ENCODE assay signal across 9 cellular contexts in genomic region chr1:9909222-9910046, GRCh38. TPM values are rescaled to one million over a fixed set of nuclear protein-coding genes. Genes with fewer than 3 reads are reported as not detected.
DNase-seq lines count a peak whose midpoint lies in the region; ATAC-seq, FAIRE-seq and TF ChIP-seq lines count a peak whose summit lies in the region.
"Had no signal": no experiment of that assay in that cellular context is flagged by ENCODE, and none has a peak within 500 bp of the region (broad histone marks: within the 10 kb centered on the region; RNA-seq: fewer than 3 reads in every experiment).

No MANE protein-coding gene starts in this region.

- no peak for FAIRE-seq in frontal cortex (lab: Jason Lieb, UNC)
- FAIRE-seq: colon had no signal

- DNase-seq in activated B cell treated with CpG ODN at 0.5 μM for 24 hours (peak; percentile 35), UCSD-AML1 (lab: John Stamatoyannopoulos, UW; ENCODE audit: unreplicated experiment) (no peak), frontal cortex (ENCODE audit: low spot score in 2 of 2) (no peak)

- no peaks in the 10 kb centered on the region for H3K9me3 Mint-ChIP-seq in activated B cell treated with CpG ODN at 0.5 μM for 24 hours

- H3K4me1 ChIP-seq in ectodermal cell (ENCODE audit: control insufficient read depth, insufficient read depth, low read length) (peaks cover 21% of the 10 kb centered on the region), muscle layer of colon (ENCODE audit: insufficient read depth, low read length) (peaks cover 9% of the 10 kb centered on the region), subcutaneous abdominal adipose tissue (ENCODE audit: control insufficient read depth in 5 of 5, insufficient read depth in 5 of 5, low read length in 5 of 5) (peaks cover 2 to 41% (median 20%) of the 10 kb centered on the region in 5 donors)

- TF ChIP-seq CTCF in activated B cell treated with CpG ODN at 0.5 μM for 24 hours (IDR thresholded peaks at IDR 0.05), result no peak

- H3K36me3 Mint-ChIP-seq in activated B cell treated with CpG ODN at 0.5 μM for 24 hours (ENCODE audit: low read depth), result peaks cover 7% of the 10 kb centered on the region

- H3K9me3 ChIP-seq in ectodermal cell (ENCODE audit: control insufficient read depth, low read length) (no peaks in the 10 kb centered on the region), muscle layer of colon (ENCODE audit: low read length) (no peaks in the 10 kb centered on the region), subcutaneous abdominal adipose tissue (ENCODE audit: control insufficient read depth in 5 of 5, low read length in 5 of 5) (no peaks in the 10 kb centered on the region)

- H3K27me3 ChIP-seq in ectodermal cell (ENCODE audit: control insufficient read depth, insufficient read depth, low read length, poor library complexity, severe bottlenecking), result no peaks in the 10 kb centered on the region
- no peaks in the 10 kb centered on the region for H3K27me3 ChIP-seq in muscle layer of colon (ENCODE audit: control insufficient read depth in 1 of 2, insufficient read depth in 2 of 2, low read length in 2 of 2)
- H3K27me3 ChIP-seq in subcutaneous abdominal adipose tissue (ENCODE audit: control insufficient read depth in 5 of 5, insufficient read depth in 4 of 5, low read length in 5 of 5), result no peaks in the 10 kb centered on the region

- ATAC-seq in GM18858 (IDR thresholded peaks at IDR 0.05; ENCODE audit: unreplicated experiment), result peak; percentile 13
- ATAC-seq in HG03342 (IDR thresholded peaks at IDR 0.05; ENCODE audit: unreplicated experiment), result peak; percentile 4
- ATAC-seq in activated B cell treated with CpG ODN at 0.5 μM for 24 hours (ENCODE audit: low read depth), result no peak

- CTCF ChIA-PET in activated B cell treated with CpG ODN at 0.5 μM for 24 hours (lab: Charles Lee), result no interaction called here

- no peaks in the 10 kb centered on the region for H3K27me3 Mint-ChIP-seq in activated B cell treated with CpG ODN at 0.5 μM for 24 hours

- H3K27ac Mint-ChIP-seq in activated B cell treated with CpG ODN at 0.5 μM for 24 hours, result peak overlapping the region; percentile 73

- H3K27ac ChIP-seq in ectodermal cell (ENCODE audit: insufficient read depth, low read depth, low read length, poor library complexity, severe bottlenecking) (no peak overlapping the region), muscle layer of colon (ENCODE audit: low read depth, low read length) (peak overlapping the region; percentile 3), subcutaneous abdominal adipose tissue (ENCODE audit: low read depth, low read length) (peak overlapping the region; percentile 62)

- H3K4me3 Mint-ChIP-seq in activated B cell treated with CpG ODN at 0.5 μM for 24 hours, result peak overlapping the region; percentile 93

- intact Hi-C loops in activated B cell treated with CpG ODN at 0.5 μM for 24 hours (cut with micrococcal nuclease), result loop anchor here (1.0 to 5.0 kb wide), 7 partner anchors 34 to 1898 kb away; partner anchors contain the start of genes CLCN6, KIF1B, LZIC and MTHFR

- H3K36me3 ChIP-seq in ectodermal cell (ENCODE audit: control insufficient read depth, insufficient read depth, low read length) (no peaks in the 10 kb centered on the region), muscle layer of colon (ENCODE audit: insufficient read depth, low read length) (no peaks in the 10 kb centered on the region), subcutaneous abdominal adipose tissue (ENCODE audit: control insufficient read depth in 5 of 5, insufficient read depth in 5 of 5, low read length in 5 of 5) (no peaks in the 10 kb centered on the region)

- WGBS in ectodermal cell, 2 experiments, result 6 to 7% methylated on average over 47 of the region's 47 CpGs

- peaks cover 22% of the 10 kb centered on the region for H3K4me1 Mint-ChIP-seq in activated B cell treated with CpG ODN at 0.5 μM for 24 hours

- POLR2A ChIA-PET in activated B cell treated with CpG ODN at 0.5 μM for 24 hours (lab: Charles Lee), result no interaction called here

- H3K9ac ChIP-seq in muscle layer of colon (ENCODE audit: low read length), result peak overlapping the region; percentile 84
- peak overlapping the region; percentile 63 to 95 (median 92) for H3K9ac ChIP-seq in subcutaneous abdominal adipose tissue (ENCODE audit: low read length in 5 of 5)

- H3K4me3 ChIP-seq in ectodermal cell (ENCODE audit: insufficient read depth, low read depth, low read length), result peak overlapping the region; percentile 74
- H3K4me3 ChIP-seq in muscle layer of colon (ENCODE audit: low read depth in 1 of 2, low read length in 2 of 2), result peak overlapping the region; percentile 65 to 66
- H3K4me3 ChIP-seq in subcutaneous abdominal adipose tissue (ENCODE audit: low read depth in 1 of 5, low read length in 5 of 5), result peak overlapping the region; percentile 78 to 90 (median 84)

RNA-seq across cellular contexts. Expression of gene CTNNBIP1, which starts 0.6 kb away (rescaled TPM):
- total RNA-seq in activated B cell treated with CpG ODN at 0.5 μM for 24 hours (6.7 and 7.5 TPM in 2 replicates), frontal cortex (44.0 TPM)
- 83.2 TPM for polyA plus RNA-seq in ectodermal cell (2013, experiment 1 of 4)
- 70.6 TPM for polyA plus RNA-seq in ectodermal cell (2013, experiment 2 of 4)
- polyA plus RNA-seq in ectodermal cell (2013, experiment 3 of 4), result 64.4 TPM
- polyA plus RNA-seq in ectodermal cell (2013, experiment 4 of 4), result 72.3 TPM

RNA-seq across cellular contexts. Expression of gene LZIC, which starts 33.8 kb away (rescaled TPM):
- total RNA-seq in activated B cell treated with CpG ODN at 0.5 μM for 24 hours, result 19.3 and 20.9 TPM in 2 replicates
- 36.9 TPM for polyA plus RNA-seq in ectodermal cell (2013, experiment 1 of 4)
- polyA plus RNA-seq in ectodermal cell (2013, experiment 2 of 4), result 36.7 TPM
- 27.1 TPM for polyA plus RNA-seq in ectodermal cell (2013, experiment 3 of 4)
- polyA plus RNA-seq in ectodermal cell (2013, experiment 4 of 4), result 29.7 TPM
- 82.3 TPM for total RNA-seq in frontal cortex

RNA-seq across cellular contexts. Expression of gene NMNAT1, which starts 33.8 kb away (rescaled TPM):
- total RNA-seq in activated B cell treated with CpG ODN at 0.5 μM for 24 hours, result 5.8 and 7.5 TPM in 2 replicates
- 13.1 TPM for polyA plus RNA-seq in ectodermal cell (2013, experiment 1 of 4)
- 11.8 TPM for polyA plus RNA-seq in ectodermal cell (2013, experiment 2 of 4)
- 8.2 TPM for polyA plus RNA-seq in ectodermal cell (2013, experiment 3 of 4)
- polyA plus RNA-seq in ectodermal cell (2013, experiment 4 of 4), result 11.0 TPM
- total RNA-seq in frontal cortex, result 9.0 TPM
